In genomic region chr3:135994708-135995335, GRCh38 we compare ENCODE assay signal across 1 cellular context.
TF ChIP-seq lines count a peak whose summit lies in the region.

No MANE protein-coding gene starts in this region.

TF ChIP-seq in K562, 482 proteins besides CTCF, POLR2A, EP300 and RAD21 (continued from another document):
- TF ChIP-seq FOXP4 (CRISPR knock-in tag; IDR thresholded peaks at IDR 0.05; ENCODE audit: borderline replicate concordance) (no peak), PHB2 (IDR thresholded peaks at IDR 0.05; ENCODE audit: low read depth) (no peak), MTA3 (IDR thresholded peaks at IDR 0.05; ENCODE audit: borderline replicate concordance) (no peak), CXXC5 (CRISPR knock-in tag; IDR thresholded peaks at IDR 0.05) (no peak), TEAD4 (IDR thresholded peaks at IDR 0.05; ENCODE audit: low read length) (0 out of 2 replicates have a peak, but pooled peaks have one; percentile 17), TEAD4 (CRISPR knock-in tag; IDR thresholded peaks at IDR 0.05; ENCODE audit: borderline replicate concordance) (no peak), ZNF41 (CRISPR knock-in tag; conservative IDR thresholded peaks at IDR 0.05) (no peak), TSC22D4 (tag; IDR thresholded peaks at IDR 0.05) (no peak), POLR2H (tag; IDR thresholded peaks at IDR 0.05; ENCODE audit: low read depth) (no peak), TAL1 (IDR thresholded peaks at IDR 0.05) (peak; percentile 57), MEF2A (IDR thresholded peaks at IDR 0.05; ENCODE audit: control insufficient read depth, low read depth, low read length) (no peak), MLLT1 (IDR thresholded peaks at IDR 0.05) (no peak), ETV6 (IDR thresholded peaks at IDR 0.05; ENCODE audit: borderline replicate concordance in 1 of 2, low read depth in 2 of 2, low read length in 1 of 2) (no peak), ETV6 (CRISPR knock-in tag; IDR thresholded peaks at IDR 0.05; ENCODE audit: borderline replicate concordance) (no peak), ARID1B (IDR thresholded peaks at IDR 0.05) (peak; percentile 58), TCF3 (CRISPR knock-in tag; IDR thresholded peaks at IDR 0.05) (0 out of 2 replicates have a peak, but pooled peaks have one; percentile 14), ELF1 (tag; IDR thresholded peaks at IDR 0.05) (no peak), HNRNPH1 (optimal IDR thresholded peaks at IDR 0.05; ENCODE audit: low read depth, low read length) (no peak), POLR2AphosphoS2 (IDR thresholded peaks at IDR 0.05; ENCODE audit: low read length) (no peak), ZNF3 (CRISPR knock-in tag; IDR thresholded peaks at IDR 0.05) (no peak), ZBTB7A (IDR thresholded peaks at IDR 0.05; ENCODE audit: borderline replicate concordance, control insufficient read depth, low read depth, low read length) (no peak), KDM4B (IDR thresholded peaks at IDR 0.05; ENCODE audit: borderline replicate concordance in 2 of 2, low read depth in 1 of 2) (no peak), PTTG1 (tag; IDR thresholded peaks at IDR 0.05; ENCODE audit: low read depth) (no peak), PURB (CRISPR knock-in tag; IDR thresholded peaks at IDR 0.05; ENCODE audit: low read depth) (no peak), SIX5 (IDR thresholded peaks at IDR 0.05; ENCODE audit: borderline replicate concordance in 1 of 2, insufficient read depth in 1 of 2, low read depth in 1 of 2, low read length in 2 of 2) (no peak), MCM5 (IDR thresholded peaks at IDR 0.05; ENCODE audit: low read depth) (no peak)
- TF ChIP-seq, protein P1, sequence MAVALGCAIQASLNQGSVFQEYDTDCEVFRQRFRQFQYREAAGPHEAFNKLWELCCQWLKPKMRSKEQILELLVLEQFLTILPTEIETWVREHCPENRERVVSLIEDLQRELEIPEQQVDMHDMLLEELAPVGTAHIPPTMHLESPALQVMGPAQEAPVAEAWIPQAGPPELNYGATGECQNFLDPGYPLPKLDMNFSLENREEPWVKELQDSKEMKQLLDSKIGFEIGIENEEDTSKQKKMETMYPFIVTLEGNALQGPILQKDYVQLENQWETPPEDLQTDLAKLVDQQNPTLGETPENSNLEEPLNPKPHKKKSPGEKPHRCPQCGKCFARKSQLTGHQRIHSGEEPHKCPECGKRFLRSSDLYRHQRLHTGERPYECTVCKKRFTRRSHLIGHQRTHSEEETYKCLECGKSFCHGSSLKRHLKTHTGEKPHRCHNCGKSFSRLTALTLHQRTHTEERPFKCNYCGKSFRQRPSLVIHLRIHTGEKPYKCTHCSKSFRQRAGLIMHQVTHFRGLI (CRISPR knock-in tag; IDR thresholded peaks at IDR 0.05), result no peak
- TF ChIP-seq, protein P2, sequence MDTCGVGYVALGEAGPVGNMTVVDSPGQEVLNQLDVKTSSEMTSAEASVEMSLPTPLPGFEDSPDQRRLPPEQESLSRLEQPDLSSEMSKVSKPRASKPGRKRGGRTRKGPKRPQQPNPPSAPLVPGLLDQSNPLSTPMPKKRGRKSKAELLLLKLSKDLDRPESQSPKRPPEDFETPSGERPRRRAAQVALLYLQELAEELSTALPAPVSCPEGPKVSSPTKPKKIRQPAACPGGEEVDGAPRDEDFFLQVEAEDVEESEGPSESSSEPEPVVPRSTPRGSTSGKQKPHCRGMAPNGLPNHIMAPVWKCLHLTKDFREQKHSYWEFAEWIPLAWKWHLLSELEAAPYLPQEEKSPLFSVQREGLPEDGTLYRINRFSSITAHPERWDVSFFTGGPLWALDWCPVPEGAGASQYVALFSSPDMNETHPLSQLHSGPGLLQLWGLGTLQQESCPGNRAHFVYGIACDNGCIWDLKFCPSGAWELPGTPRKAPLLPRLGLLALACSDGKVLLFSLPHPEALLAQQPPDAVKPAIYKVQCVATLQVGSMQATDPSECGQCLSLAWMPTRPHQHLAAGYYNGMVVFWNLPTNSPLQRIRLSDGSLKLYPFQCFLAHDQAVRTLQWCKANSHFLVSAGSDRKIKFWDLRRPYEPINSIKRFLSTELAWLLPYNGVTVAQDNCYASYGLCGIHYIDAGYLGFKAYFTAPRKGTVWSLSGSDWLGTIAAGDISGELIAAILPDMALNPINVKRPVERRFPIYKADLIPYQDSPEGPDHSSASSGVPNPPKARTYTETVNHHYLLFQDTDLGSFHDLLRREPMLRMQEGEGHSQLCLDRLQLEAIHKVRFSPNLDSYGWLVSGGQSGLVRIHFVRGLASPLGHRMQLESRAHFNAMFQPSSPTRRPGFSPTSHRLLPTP (IDR thresholded peaks at IDR 0.05; ENCODE audit: borderline replicate concordance, extremely low read depth, insufficient read length), result no peak
TF ChIP-seq in K562: peak in this region for 6.
